Comparison of ENCODE assay signal across 8 cellular contexts in genomic region chr3:41961750-41962679, GRCh38. TPM values are rescaled to one million over a fixed set of nuclear protein-coding genes. Genes with fewer than 3 reads are reported as not detected.
DNase-seq lines count a peak whose midpoint lies in the region; ATAC-seq and TF ChIP-seq lines count a peak whose summit lies in the region.

Gene ULK4, minus strand, starts transcription at chr3:41962103. Its CDS starts 7,344 bp downstream, at chr3:41954759.

- H3K4me2 ChIP-seq in PC-3 (ENCODE audit: low read length): peak within 1 kb of the TSS; percentile 96

- peaks cover 15% of the 10 kb centered on the region for H3K79me2 ChIP-seq in PC-3 (ENCODE audit: low read length)

- intact Hi-C loops in PC-3 (cut with micrococcal nuclease): loop anchor here (1.0 to 5.0 kb wide), 5 partner anchors 29 to 1505 kb away; partner anchors contain the start of gene RPL14

- POLR2A ChIA-PET in PC-3 (lab: Charles Lee; ENCODE audit: unreplicated experiment): interaction anchor here (0.6 kb wide), 1 partner anchor 53 kb away, joined by 3 read pairs; no protein-coding TSS in a partner anchor

- BruUV-seq in PC-3 (replicated peaks; lab: Mats Ljungman, UMichigan): no TSS peak

- H3K27ac ChIP-seq in PC-3 (ENCODE audit: low read length) (peak within 1 kb of the TSS; percentile 15), mucosa of rectum (ENCODE audit: low read depth in 2 of 2, low read length in 2 of 2) (peak within 1 kb of the TSS; percentile 75 to 78)

- H3K36me3 ChIP-seq in PC-3 (ENCODE audit: low read depth, low read length) (no peaks in the 10 kb centered on the region), mucosa of rectum (ENCODE audit: control insufficient read depth in 2 of 2, insufficient read depth in 2 of 2, low read length in 2 of 2) (no peaks in the 10 kb centered on the region)

- H3K4me1 ChIP-seq in PC-3 (ENCODE audit: insufficient read depth, low read length) (peaks cover 6% of the 10 kb centered on the region; the same call in 1 of the 2 replicates), mucosa of rectum (ENCODE audit: control insufficient read depth in 2 of 2, insufficient read depth in 2 of 2, low read length in 2 of 2) (peaks cover 6 to 12% of the 10 kb centered on the region in 2 donors)

- peak within 1 kb of the TSS; percentile 74 for H3K9ac ChIP-seq in PC-3 (ENCODE audit: low read length)
- H3K9ac ChIP-seq in mucosa of rectum (ENCODE audit: low read depth in 1 of 2, low read length in 2 of 2): peak within 1 kb of the TSS; percentile 73 to 77

- ATAC-seq in GM21576 (IDR thresholded peaks at IDR 0.05; ENCODE audit: unreplicated experiment) (peak; percentile 93), PC-3 (peak; percentile 90)

- no peaks in the 10 kb centered on the region for H3F3A ChIP-seq in PC-3 (ENCODE audit: low read length, unreplicated experiment)

- no peaks in the 10 kb centered on the region for H3K9me3 ChIP-seq in PC-3 (ENCODE audit: low read length)
- no peaks in the 10 kb centered on the region for H3K9me3 ChIP-seq in mucosa of rectum (ENCODE audit: control insufficient read depth in 2 of 2, low read length in 2 of 2)

- TF ChIP-seq RAD21 in Ishikawa (IDR thresholded peaks at IDR 0.05; ENCODE audit: low read depth): peak; percentile 5; the same call in 1 of the 2 replicates

- no peaks in the 10 kb centered on the region for H3K27me3 ChIP-seq in PC-3 (ENCODE audit: low read length)
- H3K27me3 ChIP-seq in mucosa of rectum (ENCODE audit: control insufficient read depth in 2 of 2, insufficient read depth in 2 of 2, low read length in 2 of 2): no peaks in the 10 kb centered on the region

- TF ChIP-seq POLR2A in erythroblast (IDR thresholded peaks at IDR 0.05; ENCODE audit: low read length): peak; percentile 64

- H3K4me3 ChIP-seq in PC-3 (ENCODE audit: low read length): peak within 1 kb of the TSS; percentile 87
- H3K4me3 ChIP-seq in mucosa of rectum (ENCODE audit: low read length in 2 of 2): peak within 1 kb of the TSS; percentile 93

- no peak for TF ChIP-seq CTCF in PC-3 (conservative IDR thresholded peaks at IDR 0.05; ENCODE audit: low read depth, low read length)

- CTCF ChIA-PET in PC-3 (lab: Charles Lee): interaction anchor here (0.5 to 0.6 kb wide), 2 partner anchors 137 to 268 kb away, joined by 3 read pairs; no protein-coding TSS in a partner anchor

- no peaks in the 10 kb centered on the region for H4K20me1 ChIP-seq in PC-3 (ENCODE audit: low read length)

- TF ChIP-seq EP300 in Ishikawa (IDR thresholded peaks at IDR 0.05; ENCODE audit: borderline replicate concordance): peak; percentile 79; the same call in 1 of the 2 replicates

- H3K9me2 ChIP-seq in PC-3 (replicated peaks; ENCODE audit: low read length): no peaks in the 10 kb centered on the region

- peak within 1 kb of the TSS; percentile 95 for H2AFZ ChIP-seq in PC-3 (ENCODE audit: low read length)

- DNase-seq in DMS114 treated with DMSO at 0.1 percent for 48 hours (lab: John Stamatoyannopoulos, UW; ENCODE audit: unreplicated experiment) (peak; percentile 99), PC-3 (peak; percentile 99), erythroblast (lab: John Stamatoyannopoulos, UW) (peak; percentile 98 to 99)
- DNase-seq in activated T-cell treated with anti-CD3 and anti-CD28 coated beads, Interleukin-2, amount 50 U/mL, for 1 hour: peak; percentile 90
- DNase-seq in stimulated activated CD8-positive, alpha-beta memory T cell treated with anti-CD3 and anti-CD28 coated beads, Interleukin-4, amount 100 ng/mL, for 48 hours: peak; percentile 93

TF ChIP-seq in Ishikawa, 13 proteins besides CTCF, POLR2A, EP300 and RAD21:
- TF ChIP-seq MAX (IDR thresholded peaks at IDR 0.05) (peak; percentile 90), TAF1 (IDR thresholded peaks at IDR 0.05; ENCODE audit: low read depth) (peak; percentile 61), FOXM1 (IDR thresholded peaks at IDR 0.05; ENCODE audit: borderline replicate concordance, low read depth) (peak; percentile 69; the same call in 1 of the 2 replicates), YY1 (IDR thresholded peaks at IDR 0.05; ENCODE audit: low read depth) (no peak), TCF12 (IDR thresholded peaks at IDR 0.05; ENCODE audit: low read depth) (peak; percentile 43), NFIC (IDR thresholded peaks at IDR 0.05) (no peak), EGR1 (IDR thresholded peaks at IDR 0.05) (peak; percentile 51; the same call in 1 of the 2 replicates), TEAD4 (IDR thresholded peaks at IDR 0.05) (peak; percentile 52; the same call in 1 of the 2 replicates), CREB1 (IDR thresholded peaks at IDR 0.05; ENCODE audit: low read depth) (peak; percentile 70), ZBTB7A (IDR thresholded peaks at IDR 0.05; ENCODE audit: low read depth) (no peak), CEBPB (IDR thresholded peaks at IDR 0.05) (0 out of 2 replicates have a peak, but pooled peaks have one; percentile 1), REST (IDR thresholded peaks at IDR 0.05; ENCODE audit: low read depth) (no peak), USF1 (IDR thresholded peaks at IDR 0.05) (peak; percentile 73)

RNA-seq across cellular contexts. Expression of gene ULK4, which starts in this region (rescaled TPM):
- total RNA-seq in PC-3 (2014; rRNA removed): 4.8 and 10.0 TPM in 2 replicates

Comparison
In these comparisons a context has a peak if more than half of its experiments do, and no peak if none do; other contexts are left out.
1. Peak in every context shown above with its lines: DNase-seq, ATAC-seq, H3K4me3 ChIP-seq and H3K27ac ChIP-seq.